ENCODE assay signal across 8 cellular contexts in genomic region chr10:79066460-79067240, GRCh38. TPM values are rescaled to one million over a fixed set of nuclear protein-coding genes. Genes with fewer than 3 reads are reported as not detected.
DNase-seq lines count a peak whose midpoint lies in the region; ATAC-seq and TF ChIP-seq lines count a peak whose summit lies in the region.

No MANE protein-coding gene starts in this region.

- peaks cover 19% of the 10 kb centered on the region for H3K79me2 ChIP-seq in GM23338 (replicated peaks; ENCODE audit: insufficient read depth)

- no peak overlapping the region for H3K27ac Mint-ChIP-seq in GM23338

- peak overlapping the region; percentile 32 for H3K9ac ChIP-seq in muscle layer of colon (ENCODE audit: low read length)

- peaks cover 3% of the 10 kb centered on the region; the same call in 1 of the 2 replicates for H3F3A ChIP-seq in GM23338 (replicated peaks; ENCODE audit: low read depth)

- peak overlapping the region; percentile 68 for H3K4me3 Mint-ChIP-seq in GM23338

- H3K9me2 ChIP-seq in GM23338 (ENCODE audit: insufficient read depth), result no peaks in the 10 kb centered on the region

- H3K4me2 ChIP-seq in GM23338, result peak overlapping the region; percentile 84

- no peaks in the 10 kb centered on the region for H3K36me3 ChIP-seq in GM23338 (ENCODE audit: insufficient read depth)
- H3K36me3 ChIP-seq in SJSA1, result peaks cover 16% of the 10 kb centered on the region
- H3K36me3 ChIP-seq in effector memory CD4-positive, alpha-beta T cell (ENCODE audit: control insufficient read depth, insufficient read depth, low read length), result no peaks in the 10 kb centered on the region
- H3K36me3 ChIP-seq in muscle layer of colon (ENCODE audit: insufficient read depth, low read length), result no peaks in the 10 kb centered on the region

- peak overlapping the region; percentile 90 for H3K4me3 ChIP-seq in GM23338
- H3K4me3 ChIP-seq in SJSA1, result peak overlapping the region; percentile 98
- peak overlapping the region; percentile 65 for H3K4me3 ChIP-seq in effector memory CD4-positive, alpha-beta T cell (ENCODE audit: insufficient read depth, low read depth, low read length, poor library complexity, severe bottlenecking)
- H3K4me3 ChIP-seq in muscle layer of colon (ENCODE audit: low read depth in 1 of 2, low read length in 2 of 2), result peak overlapping the region; percentile 24 to 37

- H3K27ac ChIP-seq in GM23338 (ENCODE audit: low read depth) (no peak overlapping the region), SJSA1 (peak overlapping the region; percentile 64), muscle layer of colon (ENCODE audit: low read depth, low read length) (peak overlapping the region; percentile 84)
- peak overlapping the region; percentile 62 for H3K27ac ChIP-seq in effector memory CD4-positive, alpha-beta T cell (ENCODE audit: insufficient read depth, low read length, poor library complexity, severe bottlenecking)

- peaks cover 29% of the 10 kb centered on the region for H3K4me1 Mint-ChIP-seq in GM23338

- peak; percentile 23 to 51 for TF ChIP-seq CTCF in GM23338 (conservative IDR thresholded peaks at IDR 0.05; ENCODE audit: low read depth in 2 of 2)

- H3K27me3 ChIP-seq in GM23338 (ENCODE audit: insufficient read depth) (peaks cover 11% of the 10 kb centered on the region), SJSA1 (replicated peaks) (no peaks in the 10 kb centered on the region), muscle layer of colon (ENCODE audit: control insufficient read depth in 1 of 2, insufficient read depth in 2 of 2, low read length in 2 of 2) (no peaks in the 10 kb centered on the region)
- H3K27me3 ChIP-seq in effector memory CD4-positive, alpha-beta T cell (replicated peaks; ENCODE audit: control insufficient read depth, insufficient read depth, low read length, poor library complexity, severe bottlenecking), result no peaks in the 10 kb centered on the region

- ATAC-seq in GM23338 (peak; percentile 12), GM21381 (IDR thresholded peaks at IDR 0.05; ENCODE audit: unreplicated experiment) (no peak), HG03139 (IDR thresholded peaks at IDR 0.05; ENCODE audit: unreplicated experiment) (no peak)

- H3K27me3 Mint-ChIP-seq in GM23338 (ENCODE audit: insufficient read depth, low read depth, poor library complexity), result peaks cover 28% of the 10 kb centered on the region

- H2AFZ ChIP-seq in GM23338, result peak overlapping the region; percentile 59; the same call in 1 of the 2 replicates

- DNase-seq in CD1c-positive myeloid dendritic cell (ENCODE audit: extremely low spot score) (peak; percentile 37), GM23338 (ENCODE audit: low spot score) (peak; percentile 53), SJSA1 (ENCODE audit: low read depth in 1 of 2, low spot score in 2 of 2) (peak; percentile 57 to 65), midbrain (lab: John Stamatoyannopoulos, UW) (no peak)
- DNase-seq in effector memory CD4-positive, alpha-beta T cell, result no peak

- no peaks in the 10 kb centered on the region for H3K9me3 Mint-ChIP-seq in GM23338

- peaks cover 7% of the 10 kb centered on the region; the same call in 1 of the 2 replicates for H3K9me3 ChIP-seq in SJSA1 (replicated peaks)
- H3K9me3 ChIP-seq in effector memory CD4-positive, alpha-beta T cell (ENCODE audit: control insufficient read depth, low read length), result no peaks in the 10 kb centered on the region
- no peaks in the 10 kb centered on the region for H3K9me3 ChIP-seq in muscle layer of colon (ENCODE audit: low read length)

- no peaks in the 10 kb centered on the region for H4K20me1 ChIP-seq in GM23338 (replicated peaks; ENCODE audit: insufficient read depth)

- H3K4me1 ChIP-seq in GM23338 (ENCODE audit: insufficient read depth) (peaks cover 17% of the 10 kb centered on the region), SJSA1 (replicated peaks) (peaks cover 32% of the 10 kb centered on the region), muscle layer of colon (ENCODE audit: insufficient read depth, low read length) (peaks cover 8% of the 10 kb centered on the region)
- peaks cover 34% of the 10 kb centered on the region for H3K4me1 ChIP-seq in effector memory CD4-positive, alpha-beta T cell (ENCODE audit: control insufficient read depth, insufficient read depth, low read length, poor library complexity, severe bottlenecking)

- H3K36me3 Mint-ChIP-seq in GM23338 (ENCODE audit: low read depth), result no peaks in the 10 kb centered on the region

TF ChIP-seq in GM23338, 12 proteins besides CTCF, POLR2A, EP300 and RAD21 (continues in another document):
- no peak for TF ChIP-seq ETS1 (IDR thresholded peaks at IDR 0.05)
- TF ChIP-seq REST (IDR thresholded peaks at IDR 0.05; ENCODE audit: unreplicated experiment), result no peak

RNA-seq across cellular contexts. Expression of gene ZMIZ1, which starts 2.1 kb away (rescaled TPM):
- 25.9 and 30.9 TPM in 2 replicates for total RNA-seq in GM23338 (2014; rRNA removed; shearing (Covaris generic))
- polyA plus RNA-seq in GM23338 (2016; fragmentation: Nextera tagmentation; extraction: Ambion mirVana), result 9.2 and 9.4 TPM in 2 replicates
- total RNA-seq in SJSA1 (2014; rRNA removed; shearing (Covaris generic)), result 13.5 and 22.3 TPM in 2 replicates

Comparison
In these comparisons a context has a peak if more than half of its experiments do, and no peak if none do; other contexts are left out.
1. DNase-seq: peak in CD1c-positive myeloid dendritic cell (single experiment), GM23338 (single experiment) and SJSA1 (2 of 2); none in effector memory CD4-positive, alpha-beta T cell (0 of 3) and midbrain (single experiment).
2. H3K4me3 ChIP-seq: peak in every context shown above with its lines; median percentile 98 in SJSA1; 90 in GM23338; 65 in effector memory CD4-positive, alpha-beta T cell; 30 in muscle layer of colon.